In the genomic region with DNA sequence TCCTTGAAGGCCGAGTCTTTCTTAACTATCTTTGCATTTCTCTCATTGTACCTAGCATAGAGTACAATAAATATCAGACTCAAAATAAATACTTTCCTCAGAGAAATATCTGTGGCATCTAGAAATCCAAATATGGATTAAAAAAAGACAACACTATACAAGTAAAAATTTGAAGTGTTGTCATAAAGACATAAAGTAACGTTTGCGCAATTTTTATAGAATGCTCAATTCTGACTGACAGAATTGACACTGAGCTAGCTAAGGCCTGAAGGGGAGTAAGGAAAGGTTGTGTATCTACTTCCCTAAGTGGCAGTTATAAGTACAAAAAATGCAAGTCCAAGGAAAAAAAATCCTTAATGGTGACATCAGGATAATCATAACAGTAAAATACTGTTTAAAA, we compare ENCODE assay signal across 8 cellular contexts. TPM values are rescaled to one million over a fixed set of nuclear protein-coding genes. Genes with fewer than 3 reads are reported as not detected.
DNase-seq lines count a peak whose midpoint lies in the region; ATAC-seq and TF ChIP-seq lines count a peak whose summit lies in the region.

No MANE protein-coding gene starts in this region.

- peaks cover 49% of the 10 kb centered on the region for H3K79me2 ChIP-seq in neural cell (replicated peaks; ENCODE audit: insufficient read depth, low read length)

- H3K4me3 ChIP-seq in LNCaP clone FGC (ENCODE audit: low read depth, low read length) (peak overlapping the region; percentile 99), dorsolateral prefrontal cortex (peak overlapping the region; percentile 61 to 99 (median 91)), neural cell (ENCODE audit: low read length) (peak overlapping the region; percentile 90)

- peaks cover 0 to 2% (median 0%) of the 10 kb centered on the region in 3 donors for H3K27me3 Mint-ChIP-seq in CD14-positive monocyte (ENCODE audit: low read depth in 3 of 3)

- H3F3A ChIP-seq in neural cell (ENCODE audit: insufficient read depth, low read length, poor library complexity, severe bottlenecking): no peaks in the 10 kb centered on the region

- H3K9ac ChIP-seq in neural cell (ENCODE audit: low read length): peak overlapping the region; percentile 84

- no peaks in the 10 kb centered on the region for H3K27me3 ChIP-seq in dorsolateral prefrontal cortex
- no peaks in the 10 kb centered on the region for H3K27me3 ChIP-seq in neural cell (ENCODE audit: insufficient read depth, low read depth, low read length)

- H3K27ac Mint-ChIP-seq in CD14-positive monocyte: peak overlapping the region; percentile 86 to 100 (median 99)

- no peaks in the 10 kb centered on the region for H3K36me3 ChIP-seq in neural cell (ENCODE audit: insufficient read depth, low read length)

- intact Hi-C loops in CD14-positive monocyte (cut with micrococcal nuclease) (loop anchor here in 1 of 2 donors (10.0 kb wide), 2 partner anchors 60 to 270 kb away; partner anchors contain the start of genes NMB, PDE8A and WDR73), dorsolateral prefrontal cortex (cut with DNase I) (loop anchor here (5.0 to 10.0 kb wide), 2 partner anchors 58 to 110 kb away; partner anchors contain the start of genes NMB (in 2 of the 2) and ZSCAN2 (in 2 of the 2))

- TF ChIP-seq EP300 in neural cell (conservative IDR thresholded peaks at IDR 0.05; ENCODE audit: poor library complexity, severe bottlenecking): no peak

- TF ChIP-seq CTCF in CD14-positive monocyte (IDR thresholded peaks at IDR 0.05): no peak
- no peak for TF ChIP-seq CTCF in LNCaP clone FGC (IDR thresholded peaks at IDR 0.05; ENCODE audit: control insufficient read depth, extremely low read depth, insufficient read depth)
- no peak for TF ChIP-seq CTCF in dorsolateral prefrontal cortex (IDR thresholded peaks at IDR 0.05 in 54 of 56, conservative IDR thresholded peaks at IDR 0.05 in 2 of 56; ENCODE audit: low read depth in 1 of 56, partially characterized antibody in 56 of 56)
- TF ChIP-seq CTCF in neural cell (IDR thresholded peaks at IDR 0.05; ENCODE audit: poor library complexity, severe bottlenecking): no peak

- peaks cover 44% of the 10 kb centered on the region for H3K4me1 Mint-ChIP-seq in CD14-positive monocyte

- H3K9me3 Mint-ChIP-seq in CD14-positive monocyte: peaks cover 0 to 4% (median 0%) of the 10 kb centered on the region in 7 donors

- peak overlapping the region; percentile 98 to 100 for H3K4me3 Mint-ChIP-seq in CD14-positive monocyte

- peak overlapping the region; percentile 79 for H3K4me2 ChIP-seq in neural cell (ENCODE audit: low read length)

- no peak for TF ChIP-seq RAD21 in neural cell (conservative IDR thresholded peaks at IDR 0.05)

- no peak for ATAC-seq in GM21723 (IDR thresholded peaks at IDR 0.05; ENCODE audit: unreplicated experiment)
- no peak for ATAC-seq in GM21423 (IDR thresholded peaks at IDR 0.05; ENCODE audit: unreplicated experiment)

- H2AFZ ChIP-seq in neural cell (ENCODE audit: low read depth, low read length): no peak overlapping the region

- H3K9me2 ChIP-seq in neural cell (ENCODE audit: insufficient read depth, low read length): no peaks in the 10 kb centered on the region

- DNase-seq in CD14-positive monocyte (ENCODE audit: low spot score) (no peak), LNCaP clone FGC (ENCODE audit: low read depth) (no peak), dorsolateral prefrontal cortex (no peak), mesenteric fat pad (ENCODE audit: low spot score) (no peak), NK-92 (lab: John Stamatoyannopoulos, UW; ENCODE audit: unreplicated experiment) (no peak)

- H3K9me3 ChIP-seq in neural cell (ENCODE audit: low read length): no peaks in the 10 kb centered on the region

- peak overlapping the region in 12 of 59 donors; percentile 83 to 98 (median 96) for H3K27ac ChIP-seq in dorsolateral prefrontal cortex
- no peak overlapping the region for H3K27ac ChIP-seq in neural cell (ENCODE audit: low read length)

- peaks cover 5 to 28% of the 10 kb centered on the region in 2 donors for H3K36me3 Mint-ChIP-seq in CD14-positive monocyte

- no peaks in the 10 kb centered on the region for H4K20me1 ChIP-seq in neural cell (ENCODE audit: insufficient read depth)

TF ChIP-seq in neural cell, 6 proteins besides CTCF, POLR2A, EP300 and RAD21:
- TF ChIP-seq EZH2 (IDR thresholded peaks at IDR 0.05; ENCODE audit: borderline replicate concordance, insufficient read depth, low read length, poor library complexity, severe bottlenecking) (no peak), MXI1 (conservative IDR thresholded peaks at IDR 0.05; ENCODE audit: poor library complexity, severe bottlenecking) (no peak), POLR2AphosphoS5 (IDR thresholded peaks at IDR 0.05) (no peak), TAF1 (IDR thresholded peaks at IDR 0.05; ENCODE audit: low read depth) (no peak), REST (IDR thresholded peaks at IDR 0.05; ENCODE audit: borderline replicate concordance) (no peak), SMC3 (conservative IDR thresholded peaks at IDR 0.05; ENCODE audit: poor library complexity) (no peak)

RNA-seq across cellular contexts. Expression of gene SEC11A, which starts 1.1 kb away (rescaled TPM):
- polyA plus RNA-seq in CD14-positive monocyte (100 to 1,000 TPM; 154 to 166 TPM), neural cell (135 and 158 TPM in 2 replicates)
- total RNA-seq in dorsolateral prefrontal cortex (10 to 100 TPM; 22.6 to 55.4 (median 35.9) TPM), mesenteric fat pad (142 TPM)
- 59.4 and 60.9 TPM in 2 replicates for polyA minus RNA-seq in neural cell

RNA-seq across cellular contexts. Expression of gene ZNF592, which starts 33.6 kb away (rescaled TPM):
- polyA plus RNA-seq in CD14-positive monocyte (1 to 10 TPM; 2.8 to 5.0 TPM), neural cell (3.7 and 3.9 TPM in 2 replicates)
- total RNA-seq in dorsolateral prefrontal cortex (10 to 100 TPM; 24.1 to 48.5 (median 30.4) TPM), mesenteric fat pad (30.1 TPM)
- polyA minus RNA-seq in neural cell: 10.2 and 11.3 TPM in 2 replicates

RNA-seq across cellular contexts. Expression of gene NMB, which starts 56.8 kb away (rescaled TPM):
- polyA plus RNA-seq in CD14-positive monocyte: under 1 TPM; 0.45 to 0.81 TPM
- total RNA-seq in dorsolateral prefrontal cortex: 10 to 100 TPM in 7 of 120 experiments, 1 to 10 TPM in 112, under 1 TPM in 1; 0.71 to 14.1 (median 4.9) TPM
- 3.0 and 4.7 TPM in 2 replicates for polyA plus RNA-seq in neural cell
- not detected in 2 replicates for polyA minus RNA-seq in neural cell
- 67.0 TPM for total RNA-seq in mesenteric fat pad
